ENCODE assay signal across 22 cellular contexts in genomic region chr4:88419874-88420273, GRCh38.
DNase-seq lines count a peak whose midpoint lies in the region; ATAC-seq and TF ChIP-seq lines count a peak whose summit lies in the region.
"Had no signal": no experiment of that assay in that cellular context is flagged by ENCODE, and none has a peak within 500 bp of the region (broad histone marks: within the 10 kb centered on the region; RNA-seq: fewer than 3 reads in every experiment).

No MANE protein-coding gene starts in this region.

- ATAC-seq in GM21360 (IDR thresholded peaks at IDR 0.05; ENCODE audit: unreplicated experiment), result peak; percentile 84
- ATAC-seq in HG02884 (IDR thresholded peaks at IDR 0.05; ENCODE audit: unreplicated experiment), result peak; percentile 74
- no peak for ATAC-seq in GM19397 (IDR thresholded peaks at IDR 0.05; ENCODE audit: unreplicated experiment)
- ATAC-seq: body of pancreas, mucosa of descending colon, PC-3, psoas muscle had no signal

- H3K9me3 ChIP-seq in MM.1S (replicated peaks; ENCODE audit: insufficient read depth, low read length), result no peaks in the 10 kb centered on the region
- H3K9me3 ChIP-seq: body of pancreas, mucosa of descending colon had no signal

- no peak overlapping the region for H2AFZ ChIP-seq in MM.1S (ENCODE audit: low read length)

- no peaks in the 10 kb centered on the region for H3K79me2 ChIP-seq in MM.1S (ENCODE audit: low read length)

- no peaks in the 10 kb centered on the region for H3F3A ChIP-seq in MM.1S (ENCODE audit: insufficient read depth, low read length)

- H3K4me1 ChIP-seq in MM.1S (ENCODE audit: low read length), result peaks cover 10% of the 10 kb centered on the region
- H3K4me1 ChIP-seq: body of pancreas, psoas muscle had no signal

- no peak overlapping the region for H3K27ac ChIP-seq in MM.1S (ENCODE audit: low read length)
- H3K27ac ChIP-seq: body of pancreas, C4-2B, coronary artery, psoas muscle had no signal

- H3K9ac ChIP-seq in MM.1S (ENCODE audit: low read length), result no peak overlapping the region

- DNase-seq in GM12865 (ENCODE audit: low read depth) (peak; percentile 26), MM.1S (peak; percentile 53), NCI-H1417 (lab: John Stamatoyannopoulos, UW) (no peak), cerebellar nuclear complex (lab: John Stamatoyannopoulos, UW) (no peak), putamen (ENCODE audit: low spot score) (no peak)
- DNase-seq: activated CD4-positive, CD25-positive, alpha-beta regulatory T cell; activated CD8-positive, alpha-beta memory T cell treated with anti-CD3 and anti-CD28 coated beads for 24 hours; body of pancreas; H7; mucosa of descending colon; NCI-H1436; NCI-H2171; NCI-H748 treated with DMSO at 0.1 percent for 48 hours; PC-3; psoas muscle; stimulated activated CD4-positive, alpha-beta T cell treated with anti-CD3 and anti-CD28 coated beads, Interleukin-4, amount 100 ng/mL, for 24 hours had no signal

- H4K20me1 ChIP-seq in MM.1S (ENCODE audit: insufficient read depth, low read length), result no peaks in the 10 kb centered on the region

- no peaks in the 10 kb centered on the region for H3K27me3 ChIP-seq in MM.1S (replicated peaks; ENCODE audit: insufficient read depth, low read length)
- H3K27me3 ChIP-seq: body of pancreas had no signal

- H3K4me3 ChIP-seq in GM12865 (ENCODE audit: low read depth, low read length) (peak overlapping the region; percentile 0; the same call in 1 of the 2 replicates), MM.1S (ENCODE audit: low read length) (peak overlapping the region; percentile 19; the same call in 1 of the 2 replicates)
- H3K4me3 ChIP-seq: body of pancreas, coronary artery, mucosa of descending colon, psoas muscle, smooth muscle cell had no signal

- peak overlapping the region; percentile 42 for H3K4me2 ChIP-seq in MM.1S (ENCODE audit: low read depth, low read length)
- H3K4me2 ChIP-seq: smooth muscle cell had no signal

- no peaks in the 10 kb centered on the region for H3K9me2 ChIP-seq in MM.1S (replicated peaks; ENCODE audit: insufficient read depth, low read length)

- no peaks in the 10 kb centered on the region; the same call in 1 of the 2 replicates for H3K36me3 ChIP-seq in MM.1S (replicated peaks; ENCODE audit: insufficient read depth, low read length)

- no peak for TF ChIP-seq CTCF in GM12865 (IDR thresholded peaks at IDR 0.05; ENCODE audit: insufficient read depth, low read depth, low read length, missing control alignments)
- no peak for TF ChIP-seq CTCF in MM.1S (IDR thresholded peaks at IDR 0.05; ENCODE audit: low read length)

Comparison
In these comparisons a context has a peak if more than half of its experiments do, and no peak if none do; other contexts are left out.
1. DNase-seq: peak in GM12865 (single experiment) and MM.1S (single experiment); none in NCI-H1417 (0 of 3), cerebellar nuclear complex (0 of 2) and putamen (single experiment).